In genomic region chr2:72116081-72116533, GRCh38 we compare ENCODE assay signal across 11 cellular contexts. TPM values are rescaled to one million over a fixed set of nuclear protein-coding genes. Genes with fewer than 3 reads are reported as not detected.
DNase-seq lines count a peak whose midpoint lies in the region; ATAC-seq, FAIRE-seq and TF ChIP-seq lines count a peak whose summit lies in the region.
"Had no signal": no experiment of that assay in that cellular context is flagged by ENCODE, and none has a peak within 500 bp of the region (broad histone marks: within the 10 kb centered on the region; RNA-seq: fewer than 3 reads in every experiment).

No MANE protein-coding gene starts in this region.

- no peak overlapping the region for H3K4me2 ChIP-seq in neuronal stem cell (ENCODE audit: insufficient read depth, low read length, poor library complexity, severe bottlenecking)

- H4K91ac ChIP-seq in neuronal stem cell (ENCODE audit: low read depth, low read length, poor library complexity), result no peak overlapping the region

- H3K4me3 ChIP-seq in GM12864 (ENCODE audit: low read depth, low read length), result no peak overlapping the region
- no peak overlapping the region for H3K4me3 ChIP-seq in bronchial epithelial cell (ENCODE audit: low read depth, low read length)
- no peak overlapping the region for H3K4me3 ChIP-seq in neuronal stem cell (ENCODE audit: low read length in 2 of 2)

- no peak overlapping the region for H2BK120ac ChIP-seq in neuronal stem cell (ENCODE audit: low read depth, low read length)

- peak overlapping the region; percentile 79 for H2AFZ ChIP-seq in neuronal stem cell (ENCODE audit: low read length)

- peak overlapping the region; percentile 61 for H3K4ac ChIP-seq in neuronal stem cell (ENCODE audit: low read length)

- peak overlapping the region; percentile 47 for H2AK5ac ChIP-seq in neuronal stem cell (ENCODE audit: low read depth, low read length)

- FAIRE-seq in bronchial epithelial cell (lab: Jason Lieb, UNC), result no peak
- FAIRE-seq: endometrium had no signal

- TF ChIP-seq CTCF in GM12864 (IDR thresholded peaks at IDR 0.05; ENCODE audit: low read depth, low read length, missing control alignments), result peak; percentile 46
- peak; percentile 45 for TF ChIP-seq CTCF in bronchial epithelial cell (IDR thresholded peaks at IDR 0.05; ENCODE audit: insufficient read depth, low read length, severe bottlenecking)

- DNase-seq in GM12864 (ENCODE audit: low read depth) (no peak), HS-27A (ENCODE audit: low read depth) (peak; percentile 8), bronchial epithelial cell (ENCODE audit: low read depth) (peak; percentile 13), neuronal stem cell (ENCODE audit: low spot score) (no peak), LoVo (ENCODE audit: low spot score) (no peak)
- no peak for DNase-seq in activated T-cell treated with anti-CD3 and anti-CD28 coated beads, Interleukin-2, amount 50 U/mL, for 48 hours
- DNase-seq: natural killer cell, NCI-H524 had no signal

- H3K9me3 ChIP-seq in neuronal stem cell (replicated peaks in 1 of 2; ENCODE audit: control insufficient read depth in 2 of 2, insufficient read depth in 1 of 2, low read depth in 1 of 2, low read length in 2 of 2), result peaks cover 0 to 2% of the 10 kb centered on the region in 2 donors

- H3K14ac ChIP-seq in neuronal stem cell (ENCODE audit: low read length), result no peak overlapping the region

- H3K18ac ChIP-seq in neuronal stem cell (ENCODE audit: low read length), result peak overlapping the region; percentile 82

- H3K9ac ChIP-seq in neuronal stem cell (ENCODE audit: low read depth, low read length, poor library complexity), result no peak overlapping the region

- no CpG with 5 or more reads among the region's 4 CpGs for WGBS in neuronal stem cell (ENCODE audit: extremely low coverage in 2 of 2, insufficient read length in 2 of 2, insufficient replicate concordance in 1 of 2), 2 donors

- peak overlapping the region; percentile 49 for H2BK15ac ChIP-seq in neuronal stem cell (ENCODE audit: low read length)

- H4K8ac ChIP-seq in neuronal stem cell (ENCODE audit: low read depth, low read length), result no peak overlapping the region

- no peaks in the 10 kb centered on the region for H3K27me3 ChIP-seq in bronchial epithelial cell (ENCODE audit: control insufficient read depth, insufficient read depth, low read length)
- H3K27me3 ChIP-seq in neuronal stem cell (ENCODE audit: control insufficient read depth in 3 of 3, insufficient read depth in 3 of 3, low read depth in 1 of 3, low read length in 3 of 3), result no peaks in the 10 kb centered on the region

- H3K79me1 ChIP-seq in neuronal stem cell (ENCODE audit: low read depth, low read length), result no peaks in the 10 kb centered on the region

- H2BK5ac ChIP-seq in neuronal stem cell (ENCODE audit: low read length), result no peak overlapping the region

- H3K27ac ChIP-seq in neuronal stem cell (replicated peaks; ENCODE audit: low read length), result no peak overlapping the region

- H3K4me1 ChIP-seq in neuronal stem cell (ENCODE audit: control insufficient read depth in 2 of 2, insufficient read depth in 1 of 2, low read depth in 1 of 2, low read length in 2 of 2), result peaks cover 0 to 6% of the 10 kb centered on the region in 2 donors

- peak overlapping the region; percentile 46 for H3K23ac ChIP-seq in neuronal stem cell (ENCODE audit: low read depth, low read length, poor library complexity)

- no peak overlapping the region for H2BK12ac ChIP-seq in neuronal stem cell (ENCODE audit: low read length)

- H3K36me3 ChIP-seq in bronchial epithelial cell (ENCODE audit: control insufficient read depth, insufficient read depth, low read length) (no peaks in the 10 kb centered on the region), neuronal stem cell (replicated peaks in 1 of 2; ENCODE audit: control insufficient read depth in 2 of 2, insufficient read depth in 2 of 2, low read length in 2 of 2) (no peaks in the 10 kb centered on the region)

- ATAC-seq in HG02763 (IDR thresholded peaks at IDR 0.05; ENCODE audit: unreplicated experiment) (no peak), GM21528 (IDR thresholded peaks at IDR 0.05; ENCODE audit: low FRiP score, unreplicated experiment) (no peak)
- ATAC-seq: natural killer cell had no signal

RNA-seq across cellular contexts. Expression of gene CYP26B1, which starts 31.6 kb away (rescaled TPM):
- total RNA-seq in bronchial epithelial cell, result under 0.01 and 0.53 TPM in 2 replicates
- 1.0 TPM for polyA plus RNA-seq in neuronal stem cell (2013, experiment 1 of 2)
- polyA plus RNA-seq in neuronal stem cell (2013, experiment 2 of 2), result 0.68 TPM
- total RNA-seq: natural killer cell had no signal

Comparison
In these comparisons a context has a peak if more than half of its experiments do, and no peak if none do; other contexts are left out.
1. DNase-seq: peak in HS-27A (single experiment) and bronchial epithelial cell (single experiment); none in GM12864 (single experiment), neuronal stem cell (single experiment), LoVo (single experiment) and activated T-cell treated with anti-CD3 and anti-CD28 coated beads, Interleukin-2, amount 50 U/mL, for 48 hours (0 of 2).